In the genomic region with DNA sequence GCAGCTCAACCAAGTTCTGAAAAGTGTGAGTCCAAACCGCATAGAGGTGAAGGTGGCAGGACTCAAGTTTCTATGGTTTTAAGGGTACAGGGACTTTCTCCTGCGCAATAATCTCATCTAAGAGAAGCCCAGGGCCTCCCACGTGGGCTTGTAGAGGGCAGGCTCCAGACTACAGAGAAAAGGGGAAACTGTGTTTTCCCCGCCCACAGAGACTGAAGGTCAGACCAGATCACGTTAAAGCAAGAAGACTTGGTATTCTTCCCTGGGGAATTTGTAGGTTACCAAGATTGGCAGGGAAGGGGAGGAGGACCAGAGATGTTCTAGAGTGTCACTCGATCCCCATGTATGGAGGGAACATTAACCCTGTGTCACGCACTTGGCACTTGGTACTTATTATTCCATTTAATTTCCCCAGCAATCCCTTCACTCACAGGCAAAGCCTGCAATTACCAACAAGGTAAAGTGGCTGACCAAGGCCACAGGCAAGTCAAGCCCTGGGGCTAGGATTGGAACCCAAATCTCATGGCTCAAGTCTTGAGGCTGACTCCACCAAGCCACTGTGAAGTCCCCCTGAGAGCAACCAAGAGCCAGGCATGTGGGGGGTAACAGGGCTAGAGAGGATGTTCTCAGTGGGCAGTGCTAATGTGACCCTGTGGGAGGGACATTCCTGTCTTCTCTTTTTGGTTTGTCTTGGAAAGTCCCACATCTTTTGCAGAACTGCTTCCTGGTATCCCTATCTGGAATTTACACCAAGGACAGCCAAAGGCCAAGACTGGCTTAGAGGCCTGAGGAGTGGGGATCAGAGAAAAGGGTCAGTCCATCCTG, we compare ENCODE assay signal across 1 cellular context.
TF ChIP-seq lines count a peak whose summit lies in the region.

No MANE protein-coding gene starts in this region.

TF ChIP-seq in GM12878, 131 proteins besides CTCF, POLR2A, EP300 and RAD21 (continued from another document and continues in another):
- TF ChIP-seq, protein P1, sequence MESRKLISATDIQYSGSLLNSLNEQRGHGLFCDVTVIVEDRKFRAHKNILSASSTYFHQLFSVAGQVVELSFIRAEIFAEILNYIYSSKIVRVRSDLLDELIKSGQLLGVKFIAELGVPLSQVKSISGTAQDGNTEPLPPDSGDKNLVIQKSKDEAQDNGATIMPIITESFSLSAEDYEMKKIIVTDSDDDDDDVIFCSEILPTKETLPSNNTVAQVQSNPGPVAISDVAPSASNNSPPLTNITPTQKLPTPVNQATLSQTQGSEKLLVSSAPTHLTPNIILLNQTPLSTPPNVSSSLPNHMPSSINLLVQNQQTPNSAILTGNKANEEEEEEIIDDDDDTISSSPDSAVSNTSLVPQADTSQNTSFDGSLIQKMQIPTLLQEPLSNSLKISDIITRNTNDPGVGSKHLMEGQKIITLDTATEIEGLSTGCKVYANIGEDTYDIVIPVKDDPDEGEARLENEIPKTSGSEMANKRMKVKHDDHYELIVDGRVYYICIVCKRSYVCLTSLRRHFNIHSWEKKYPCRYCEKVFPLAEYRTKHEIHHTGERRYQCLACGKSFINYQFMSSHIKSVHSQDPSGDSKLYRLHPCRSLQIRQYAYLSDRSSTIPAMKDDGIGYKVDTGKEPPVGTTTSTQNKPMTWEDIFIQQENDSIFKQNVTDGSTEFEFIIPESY (IDR thresholded peaks at IDR 0.05): no peak
- TF ChIP-seq EGR1 (IDR thresholded peaks at IDR 0.05; ENCODE audit: borderline replicate concordance in 1 of 2, low read depth in 2 of 2, low read length in 2 of 2) (peak in 1 of 2 experiments; percentile 58; a peak in 2 of 3 replicates), SMARCA5 (IDR thresholded peaks at IDR 0.05) (peak; percentile 91), SMAD1 (IDR thresholded peaks at IDR 0.05; ENCODE audit: low read depth, partially characterized antibody) (no peak), TAF1 (IDR thresholded peaks at IDR 0.05; ENCODE audit: borderline replicate concordance, low read depth, low read length) (no peak), RUNX3 (IDR thresholded peaks at IDR 0.05; ENCODE audit: low read length) (peak; percentile 81), FOXM1 (IDR thresholded peaks at IDR 0.05; ENCODE audit: low read depth, low read length) (peak; percentile 67; the same call in 1 of the 2 replicates), HCFC1 (IDR thresholded peaks at IDR 0.05; ENCODE audit: low read length) (no peak), SMAD5 (IDR thresholded peaks at IDR 0.05; ENCODE audit: low read depth) (no peak), JUNB (IDR thresholded peaks at IDR 0.05) (no peak), IKZF1 (conservative IDR thresholded peaks at IDR 0.05) (peak; percentile 80), STAT1 (conservative IDR thresholded peaks at IDR 0.05) (no peak), YBX1 (IDR thresholded peaks at IDR 0.05) (no peak), HDGF (IDR thresholded peaks at IDR 0.05) (0 out of 2 replicates have a peak, but pooled peaks have one; percentile 59), ZZZ3 (IDR thresholded peaks at IDR 0.05; ENCODE audit: control insufficient read depth, insufficient read length, low read depth) (no peak), JUND (IDR thresholded peaks at IDR 0.05; ENCODE audit: low read depth, low read length) (no peak), RB1 (IDR thresholded peaks at IDR 0.05; ENCODE audit: borderline replicate concordance) (no peak), MAX (IDR thresholded peaks at IDR 0.05; ENCODE audit: low read depth, low read length) (no peak), TCF3 (IDR thresholded peaks at IDR 0.05; ENCODE audit: borderline replicate concordance, insufficient read depth, low read depth, low read length) (no peak), ESRRA (IDR thresholded peaks at IDR 0.05; ENCODE audit: low read length) (no peak), ATF2 (IDR thresholded peaks at IDR 0.05; ENCODE audit: low read length) (peak; percentile 62; the same call in 1 of the 2 replicates), NBN (IDR thresholded peaks at IDR 0.05) (no peak), KAT2A (conservative IDR thresholded peaks at IDR 0.05; ENCODE audit: control insufficient read depth, low read depth, low read length) (no peak), RELA (IDR thresholded peaks at IDR 0.05; ENCODE audit: borderline replicate concordance, partially characterized antibody) (peak; percentile 12), ZBTB4 (CRISPR knock-in tag; IDR thresholded peaks at IDR 0.05) (no peak), SUZ12 (IDR thresholded peaks at IDR 0.05; ENCODE audit: unreplicated experiment) (no peak), TCF12 (IDR thresholded peaks at IDR 0.05; ENCODE audit: low read depth, low read length) (no peak), REST (IDR thresholded peaks at IDR 0.05; ENCODE audit: low read depth, low read length) (no peak), CREM (IDR thresholded peaks at IDR 0.05; ENCODE audit: low read depth) (peak; percentile 37; the same call in 1 of the 2 replicates), BMI1 (IDR thresholded peaks at IDR 0.05; ENCODE audit: borderline replicate concordance) (0 out of 2 replicates have a peak, but pooled peaks have one; percentile 30), RCOR1 (conservative IDR thresholded peaks at IDR 0.05; ENCODE audit: low read depth, low read length) (no peak), TARDBP (IDR thresholded peaks at IDR 0.05; ENCODE audit: borderline replicate concordance) (no peak), GATAD2B (conservative IDR thresholded peaks at IDR 0.05; ENCODE audit: low read depth) (no peak; the same call in 1 of the 2 replicates), CBFB (IDR thresholded peaks at IDR 0.05; ENCODE audit: low read depth) (no peak), NRF1 (conservative IDR thresholded peaks at IDR 0.05; ENCODE audit: low read depth, low read length) (no peak), ATF7 (IDR thresholded peaks at IDR 0.05; ENCODE audit: low read depth) (0 out of 2 replicates have a peak, but pooled peaks have one; percentile 19), HDAC2 (IDR thresholded peaks at IDR 0.05) (no peak), BHLHE40 (IDR thresholded peaks at IDR 0.05; ENCODE audit: borderline replicate concordance in 1 of 2, low read depth in 2 of 2, low read length in 1 of 2) (peak; percentile 67 to 73), KLF5 (IDR thresholded peaks at IDR 0.05; ENCODE audit: partially characterized antibody) (no peak), PAX5 (IDR thresholded peaks at IDR 0.05; ENCODE audit: borderline replicate concordance, low read depth, low read length) (no peak), MYC (IDR thresholded peaks at IDR 0.05; ENCODE audit: insufficient read depth, insufficient read length, insufficient replicate concordance, low read length, severe bottlenecking) (no peak), ETV6 (conservative IDR thresholded peaks at IDR 0.05 in 1 of 2, IDR thresholded peaks at IDR 0.05 in 1 of 2; ENCODE audit: borderline replicate concordance in 1 of 2, low read depth in 1 of 2) (no peak; a peak in 1 of 4 replicates), EZH2 (IDR thresholded peaks at IDR 0.05; ENCODE audit: borderline replicate concordance, control insufficient read depth, low read depth, low read length) (no peak), NFXL1 (IDR thresholded peaks at IDR 0.05; ENCODE audit: borderline replicate concordance) (no peak), CREB1 (IDR thresholded peaks at IDR 0.05; ENCODE audit: low read depth) (peak; percentile 23; the same call in 1 of the 2 replicates), MXI1 (IDR thresholded peaks at IDR 0.05; ENCODE audit: low read depth, low read length) (no peak), BACH1 (IDR thresholded peaks at IDR 0.05; ENCODE audit: borderline replicate concordance) (no peak), IRF4 (IDR thresholded peaks at IDR 0.05; ENCODE audit: low read depth, low read length) (no peak), DPF2 (IDR thresholded peaks at IDR 0.05) (peak; percentile 86), NR2C1 (IDR thresholded peaks at IDR 0.05) (no peak)
- TF ChIP-seq, protein P2, sequence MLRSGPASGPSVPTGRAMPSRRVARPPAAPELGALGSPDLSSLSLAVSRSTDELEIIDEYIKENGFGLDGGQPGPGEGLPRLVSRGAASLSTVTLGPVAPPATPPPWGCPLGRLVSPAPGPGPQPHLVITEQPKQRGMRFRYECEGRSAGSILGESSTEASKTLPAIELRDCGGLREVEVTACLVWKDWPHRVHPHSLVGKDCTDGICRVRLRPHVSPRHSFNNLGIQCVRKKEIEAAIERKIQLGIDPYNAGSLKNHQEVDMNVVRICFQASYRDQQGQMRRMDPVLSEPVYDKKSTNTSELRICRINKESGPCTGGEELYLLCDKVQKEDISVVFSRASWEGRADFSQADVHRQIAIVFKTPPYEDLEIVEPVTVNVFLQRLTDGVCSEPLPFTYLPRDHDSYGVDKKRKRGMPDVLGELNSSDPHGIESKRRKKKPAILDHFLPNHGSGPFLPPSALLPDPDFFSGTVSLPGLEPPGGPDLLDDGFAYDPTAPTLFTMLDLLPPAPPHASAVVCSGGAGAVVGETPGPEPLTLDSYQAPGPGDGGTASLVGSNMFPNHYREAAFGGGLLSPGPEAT (IDR thresholded peaks at IDR 0.05; ENCODE audit: low read depth): peak; percentile 73; the same call in 1 of the 2 replicates
- TF ChIP-seq, protein P3, sequence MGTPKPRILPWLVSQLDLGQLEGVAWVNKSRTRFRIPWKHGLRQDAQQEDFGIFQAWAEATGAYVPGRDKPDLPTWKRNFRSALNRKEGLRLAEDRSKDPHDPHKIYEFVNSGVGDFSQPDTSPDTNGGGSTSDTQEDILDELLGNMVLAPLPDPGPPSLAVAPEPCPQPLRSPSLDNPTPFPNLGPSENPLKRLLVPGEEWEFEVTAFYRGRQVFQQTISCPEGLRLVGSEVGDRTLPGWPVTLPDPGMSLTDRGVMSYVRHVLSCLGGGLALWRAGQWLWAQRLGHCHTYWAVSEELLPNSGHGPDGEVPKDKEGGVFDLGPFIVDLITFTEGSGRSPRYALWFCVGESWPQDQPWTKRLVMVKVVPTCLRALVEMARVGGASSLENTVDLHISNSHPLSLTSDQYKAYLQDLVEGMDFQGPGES (IDR thresholded peaks at IDR 0.05): no peak
